8 cellular contexts compared by ENCODE assay signal in genomic region chr17:34579979-34580684, GRCh38. TPM values are rescaled to one million over a fixed set of nuclear protein-coding genes. Genes with fewer than 3 reads are reported as not detected.
DNase-seq lines count a peak whose midpoint lies in the region; TF ChIP-seq lines count a peak whose summit lies in the region.

No MANE protein-coding gene starts in this region.

- no peak overlapping the region for H3K27ac Mint-ChIP-seq in mesothelial cell of epicardium

- no peak overlapping the region for H3K9ac ChIP-seq in MM.1S (ENCODE audit: low read length)

- H3F3A ChIP-seq in MM.1S (ENCODE audit: insufficient read depth, low read length) = no peaks in the 10 kb centered on the region

- no peaks in the 10 kb centered on the region for H4K20me1 ChIP-seq in MM.1S (ENCODE audit: insufficient read depth, low read length)

- DNase-seq in BE2C (peak; percentile 66), MM.1S (peak; percentile 21), choroid plexus epithelial cell (ENCODE audit: low read depth) (peak; percentile 2), mesothelial cell of epicardium (ENCODE audit: low spot score in 2 of 2, unreplicated experiment in 2 of 2) (peak in 1 of 2 experiments; percentile 52), vagina (ENCODE audit: extremely low spot score in 2 of 2) (no peak), NCI-H187 treated with DMSO at 0.1 percent for 48 hours (lab: John Stamatoyannopoulos, UW) (no peak), HUDEP-2 (lab: John Stamatoyannopoulos, UW; ENCODE audit: unreplicated experiment in 76 of 76) (no peak), NCI-H146 (lab: John Stamatoyannopoulos, UW) (no peak)

- TF ChIP-seq CTCF in BE2C (IDR thresholded peaks at IDR 0.05; ENCODE audit: low read depth, low read length) (no peak), MM.1S (IDR thresholded peaks at IDR 0.05; ENCODE audit: low read length) (no peak), choroid plexus epithelial cell (conservative IDR thresholded peaks at IDR 0.05; ENCODE audit: low read depth, low read length) (no peak), mesothelial cell of epicardium (IDR thresholded peaks at IDR 0.05; ENCODE audit: unreplicated experiment) (no peak), vagina (IDR thresholded peaks at IDR 0.05) (no peak)

- H3K4me3 Mint-ChIP-seq in mesothelial cell of epicardium = peak overlapping the region; percentile 55

- H3K9me3 ChIP-seq in BE2C (no peaks in the 10 kb centered on the region), MM.1S (replicated peaks; ENCODE audit: insufficient read depth, low read length) (no peaks in the 10 kb centered on the region), vagina (no peaks in the 10 kb centered on the region)

- no peaks in the 10 kb centered on the region for H3K36me3 Mint-ChIP-seq in mesothelial cell of epicardium

- H3K27me3 ChIP-seq in BE2C (peaks cover 77% of the 10 kb centered on the region), MM.1S (replicated peaks; ENCODE audit: insufficient read depth, low read length) (peaks cover 84% of the 10 kb centered on the region), vagina (peaks cover 17% of the 10 kb centered on the region)

- H3K36me3 ChIP-seq in BE2C (no peaks in the 10 kb centered on the region), MM.1S (replicated peaks; ENCODE audit: insufficient read depth, low read length) (no peaks in the 10 kb centered on the region), vagina (no peaks in the 10 kb centered on the region)

- H3K4me3 ChIP-seq in BE2C (ENCODE audit: low read depth, low read length) = peak overlapping the region; percentile 44
- H3K4me3 ChIP-seq in MM.1S (ENCODE audit: low read length) = peak overlapping the region; percentile 59
- no peak overlapping the region for H3K4me3 ChIP-seq in choroid plexus epithelial cell (ENCODE audit: low read depth, low read length)
- peak overlapping the region; percentile 47 to 49 for H3K4me3 ChIP-seq in vagina

- H3K4me2 ChIP-seq in MM.1S (ENCODE audit: low read depth, low read length) = peak overlapping the region; percentile 86

- H2AFZ ChIP-seq in MM.1S (ENCODE audit: low read length) = peak overlapping the region; percentile 38; the same call in 1 of the 2 replicates

- peaks cover under 1% of the 10 kb centered on the region for H3K9me3 Mint-ChIP-seq in mesothelial cell of epicardium

- TF ChIP-seq POLR2A in vagina (IDR thresholded peaks at IDR 0.05) = no peak

- H3K27ac ChIP-seq in MM.1S (ENCODE audit: low read length) (no peak overlapping the region), vagina (no peak overlapping the region)

- H3K79me2 ChIP-seq in MM.1S (ENCODE audit: low read length) = no peaks in the 10 kb centered on the region

- intact Hi-C loops in vagina (cut with DNase I) = no loop called here

- H3K4me1 ChIP-seq in BE2C (peaks cover 3% of the 10 kb centered on the region), MM.1S (ENCODE audit: low read length) (no peaks in the 10 kb centered on the region), vagina (peaks cover 31% of the 10 kb centered on the region)

- peaks cover 27% of the 10 kb centered on the region for H3K4me1 Mint-ChIP-seq in mesothelial cell of epicardium

- no peaks in the 10 kb centered on the region for H3K9me2 ChIP-seq in MM.1S (replicated peaks; ENCODE audit: insufficient read depth, low read length)

- H3K27me3 Mint-ChIP-seq in mesothelial cell of epicardium (ENCODE audit: low read depth) = peaks cover 93% of the 10 kb centered on the region

RNA-seq across cellular contexts. Expression of gene TMEM132E, which starts 0.8 kb away (rescaled TPM):
- polyA plus RNA-seq in BE2C (2012; ENCODE audit: insufficient read depth, insufficient read length, low read depth) = 41.4 TPM
- total RNA-seq in mesothelial cell of epicardium (0.62 to 0.86 TPM (median 0.80 TPM) in 3 replicates), vagina (not detected)

Comparison
In these comparisons a context has a peak if more than half of its experiments do, and no peak if none do; other contexts are left out.
1. DNase-seq: peak in BE2C (single experiment), MM.1S (single experiment) and choroid plexus epithelial cell (single experiment); none in vagina (0 of 2), NCI-H187 treated with DMSO at 0.1 percent for 48 hours (single experiment), HUDEP-2 (0 of 76) and NCI-H146 (single experiment).